ENCODE assay signal across 9 cellular contexts in genomic region chr12:126874427-126875026, GRCh38.
DNase-seq lines count a peak whose midpoint lies in the region; ATAC-seq and TF ChIP-seq lines count a peak whose summit lies in the region.
"Had no signal": no experiment of that assay in that cellular context is flagged by ENCODE, and none has a peak within 500 bp of the region (broad histone marks: within the 10 kb centered on the region; RNA-seq: fewer than 3 reads in every experiment).

No MANE protein-coding gene starts in this region.

- H3K9me3 ChIP-seq in right atrium auricular region (no peaks in the 10 kb centered on the region), gastrocnemius medialis (no peaks in the 10 kb centered on the region)
- H3K9me3 ChIP-seq: SJSA1 had no signal

- no peaks in the 10 kb centered on the region for H3K79me2 ChIP-seq in KMS-11 (ENCODE audit: insufficient read depth, low read depth)

- no peak overlapping the region for H3K4me2 ChIP-seq in KMS-11

- in situ Hi-C loops in gastrocnemius medialis (cut with MboI; ENCODE audit: low sequenced_read_pairs in 4 of 4), result no loop called here

- H3K4me3 ChIP-seq in KMS-11 (IDR thresholded peaks at IDR 0.05; ENCODE audit: insufficient read depth, low read depth, low read length) (no peak overlapping the region), right atrium auricular region (no peak overlapping the region), gastrocnemius medialis (no peak overlapping the region)
- H3K4me3 ChIP-seq: SJSA1 had no signal

- ATAC-seq in GM21367 (IDR thresholded peaks at IDR 0.05; ENCODE audit: unreplicated experiment) (peak; percentile 73), SK-N-SH treated with all-trans-retinoic acid at 6 μM for 48 hours (peak; percentile 99), gastrocnemius medialis (no peak)
- peak; percentile 73 to 76 for ATAC-seq in activated naive CD4-positive, alpha-beta T cell treated with anti-CD3 and anti-CD28 coated beads, Interleukin-2, amount 50 U/mL, for 72 hours

- no peak overlapping the region for H3K9ac ChIP-seq in KMS-11

- H3K4me1 ChIP-seq in KMS-11 (ENCODE audit: low read depth, poor library complexity, severe bottlenecking) (no peaks in the 10 kb centered on the region), right atrium auricular region (no peaks in the 10 kb centered on the region), gastrocnemius medialis (no peaks in the 10 kb centered on the region)
- H3K4me1 ChIP-seq: SJSA1 had no signal

- H2AFZ ChIP-seq in KMS-11 (ENCODE audit: low read depth), result 0 out of 2 replicates have a peak overlapping the region, but pooled peaks have one; percentile 30

- H3K9me3 Mint-ChIP-seq in activated naive CD4-positive, alpha-beta T cell treated with anti-CD3 and anti-CD28 coated beads, Interleukin-2, amount 50 U/mL, for 72 hours, result no peaks in the 10 kb centered on the region

- H3K27me3 ChIP-seq in KMS-11 (ENCODE audit: insufficient read depth, low read depth) (no peaks in the 10 kb centered on the region), right atrium auricular region (no peaks in the 10 kb centered on the region), gastrocnemius medialis (no peaks in the 10 kb centered on the region)
- H3K27me3 ChIP-seq: SJSA1 had no signal

- no peaks in the 10 kb centered on the region for H4K20me1 ChIP-seq in KMS-11 (ENCODE audit: insufficient read depth)

- no peak for TF ChIP-seq POLR2A in gastrocnemius medialis (IDR thresholded peaks at IDR 0.05)

- no peaks in the 10 kb centered on the region for H3K36me3 ChIP-seq in KMS-11 (ENCODE audit: insufficient read depth)
- no peaks in the 10 kb centered on the region for H3K36me3 ChIP-seq in right atrium auricular region
- H3K36me3 ChIP-seq in gastrocnemius medialis, result no peaks in the 10 kb centered on the region
- H3K36me3 ChIP-seq: SJSA1 had no signal

- intact Hi-C loops in gastrocnemius medialis (cut with DNase I; ENCODE audit: low total_unique reads), result loop anchor here (2.0 to 10.0 kb wide), 2 partner anchors 1340 to 1692 kb away; no protein-coding TSS in a partner anchor

- H3K36me3 Mint-ChIP-seq in activated naive CD4-positive, alpha-beta T cell treated with anti-CD3 and anti-CD28 coated beads, Interleukin-2, amount 50 U/mL, for 72 hours, result no peaks in the 10 kb centered on the region

- peak; percentile 67 for TF ChIP-seq CTCF in KMS-11 (conservative IDR thresholded peaks at IDR 0.05; ENCODE audit: low read depth, low read length)
- TF ChIP-seq CTCF in right atrium auricular region (IDR thresholded peaks at IDR 0.05), result peak; percentile 70 to 91
- peak; percentile 26 to 73 (median 45) for TF ChIP-seq CTCF in gastrocnemius medialis (IDR thresholded peaks at IDR 0.05 in 4 of 5, conservative IDR thresholded peaks at IDR 0.05 in 1 of 5)

- DNase-seq in D341Med (ENCODE audit: low spot score) (peak; percentile 82), right atrium auricular region (ENCODE audit: low spot score) (no peak), gastrocnemius medialis (peak in 1 of 2 donors; percentile 2), 8988T (no peak)
- DNase-seq in activated naive CD4-positive, alpha-beta T cell treated with anti-CD3 and anti-CD28 coated beads, Interleukin-2, amount 50 U/mL, for 72 hours (ENCODE audit: low spot score in 2 of 2), result peak; percentile 63 to 67

- H3K27ac ChIP-seq in KMS-11 (no peak overlapping the region), right atrium auricular region (no peak overlapping the region), gastrocnemius medialis (no peak overlapping the region)
- H3K27ac ChIP-seq: SJSA1 had no signal

- H3K27ac Mint-ChIP-seq in activated naive CD4-positive, alpha-beta T cell treated with anti-CD3 and anti-CD28 coated beads, Interleukin-2, amount 50 U/mL, for 72 hours, result peak overlapping the region in 1 of 2 donors; percentile 6

TF ChIP-seq in SK-N-SH treated with all-trans-retinoic acid at 6 μM for 48 hours, 23 proteins besides CTCF, POLR2A, EP300 and RAD21:
- TF ChIP-seq ZFP3 (CRISPR knock-in tag; IDR thresholded peaks at IDR 0.05) (no peak), ZNF565 (CRISPR knock-in tag; conservative IDR thresholded peaks at IDR 0.05; ENCODE audit: low read depth) (no peak), TOX (CRISPR knock-in tag; IDR thresholded peaks at IDR 0.05; ENCODE audit: borderline replicate concordance) (no peak), ZFP30 (CRISPR knock-in tag; IDR thresholded peaks at IDR 0.05) (no peak), ARNTL (CRISPR knock-in tag; IDR thresholded peaks at IDR 0.05; ENCODE audit: borderline replicate concordance, low read depth) (no peak), CSRNP3 (CRISPR knock-in tag; IDR thresholded peaks at IDR 0.05) (no peak), PPARA (CRISPR knock-in tag; IDR thresholded peaks at IDR 0.05; ENCODE audit: borderline replicate concordance) (no peak), ZNF8 (CRISPR knock-in tag; IDR thresholded peaks at IDR 0.05) (no peak), GLIS3 (CRISPR knock-in tag; IDR thresholded peaks at IDR 0.05) (no peak), RARB (CRISPR knock-in tag; IDR thresholded peaks at IDR 0.05) (no peak), POU6F1 (CRISPR knock-in tag; IDR thresholded peaks at IDR 0.05; ENCODE audit: borderline replicate concordance, low read depth) (no peak), ISL1 (CRISPR knock-in tag; IDR thresholded peaks at IDR 0.05) (no peak), ZNF70 (CRISPR knock-in tag; IDR thresholded peaks at IDR 0.05) (no peak), TSHZ2 (CRISPR knock-in tag; IDR thresholded peaks at IDR 0.05) (no peak), BACH2 (CRISPR knock-in tag; IDR thresholded peaks at IDR 0.05; ENCODE audit: borderline replicate concordance) (no peak), SNAI2 (CRISPR knock-in tag; IDR thresholded peaks at IDR 0.05) (no peak), ESRRG (CRISPR knock-in tag; IDR thresholded peaks at IDR 0.05) (no peak), TCF4 (CRISPR knock-in tag; IDR thresholded peaks at IDR 0.05; ENCODE audit: borderline replicate concordance) (no peak), OSR1 (CRISPR knock-in tag; IDR thresholded peaks at IDR 0.05) (no peak), CSDC2 (CRISPR knock-in tag; IDR thresholded peaks at IDR 0.05) (no peak)

Comparison
In these comparisons a context has a peak if more than half of its experiments do, and no peak if none do; other contexts are left out.
1. DNase-seq: peak in D341Med (single experiment) and activated naive CD4-positive, alpha-beta T cell treated with anti-CD3 and anti-CD28 coated beads, Interleukin-2, amount 50 U/mL, for 72 hours (2 of 2); none in right atrium auricular region (single experiment) and 8988T (single experiment).
2. ATAC-seq: peak in GM21367 (single experiment), SK-N-SH treated with all-trans-retinoic acid at 6 μM for 48 hours (single experiment) and activated naive CD4-positive, alpha-beta T cell treated with anti-CD3 and anti-CD28 coated beads, Interleukin-2, amount 50 U/mL, for 72 hours (2 of 2); none in gastrocnemius medialis (0 of 2).
3. Peak in every context shown above with its lines, with median percentiles within 50 percentile points of each other: CTCF ChIP-seq.